In the genomic region with DNA sequence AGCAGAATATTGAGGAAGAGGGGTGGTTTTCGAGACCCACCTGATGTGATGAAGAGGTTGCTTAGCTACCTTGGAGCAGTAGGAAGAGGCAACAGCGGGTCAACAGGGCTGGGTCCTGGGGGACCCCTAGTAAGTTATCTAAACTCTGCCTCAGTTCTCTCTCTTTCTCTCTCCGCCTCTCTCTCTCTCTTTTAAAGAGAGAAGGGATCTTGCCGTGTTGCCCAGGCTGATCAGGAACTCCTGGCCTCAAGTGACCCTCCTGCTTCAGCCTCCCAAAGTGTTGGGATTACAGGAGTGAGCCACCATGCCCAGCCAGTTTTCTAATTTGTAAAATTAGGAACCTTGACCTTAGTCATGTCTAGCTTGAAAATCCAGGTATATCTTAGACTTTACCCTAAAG, we compare ENCODE assay signal across 37 cellular contexts.
"Had no signal": no experiment of that assay in that cellular context is flagged by ENCODE, and none has a peak within 500 bp of the region (broad histone marks: within the 10 kb centered on the region; RNA-seq: fewer than 3 reads in every experiment).

No MANE protein-coding gene starts in this region.

- ATAC-seq: activated CD4-positive, alpha-beta T cell treated with anti-CD3 and anti-CD28 coated beads for 36 hours; activated CD4-positive, CD25-positive, alpha-beta regulatory T cell treated with anti-CD3 and anti-CD28 coated beads, Interleukin-2, amount 50 U/mL, for 24 hours; activated CD8-positive, alpha-beta memory T cell treated with anti-CD3 and anti-CD28 coated beads, Interleukin-2, amount 10 ng/mL, durations not matched to agents 7 days and 5 days; activated CD8-positive, alpha-beta T cell treated with anti-CD3 and anti-CD28 coated beads, Interleukin-2, amount 10 ng/mL, durations not matched to agents 7 days and 5 days; activated naive CD4-positive, alpha-beta T cell treated with anti-CD3 and anti-CD28 coated beads, Interleukin-2, amount 50 U/mL, for 72 hours; activated T-cell treated with anti-CD3 and anti-CD28 coated beads, Interleukin-2, amount 50 U/mL, for 4 hours; activated T-cell treated with anti-CD3 and anti-CD28 coated beads, Interleukin-2, amount 50 U/mL, for 72 hours; activated T-helper 17 cell treated with anti-CD3 and anti-CD28 coated beads, Interleukin-2, amount 50 U/mL, for 72 hours; body of pancreas had no signal

- H3K4me1 Mint-ChIP-seq: activated CD4-positive, alpha-beta memory T cell treated with anti-CD3 and anti-CD28 coated beads, Interleukin-2, amount 10 ng/mL, durations not matched to agents 7 days and 5 days; activated CD4-positive, alpha-beta T cell treated with anti-CD3 and anti-CD28 coated beads for 36 hours; activated CD4-positive, alpha-beta T cell treated with anti-CD3 and anti-CD28 coated beads, Interleukin-2, amount 10 ng/mL, durations not matched to agents 7 days and 5 days; activated CD8-positive, alpha-beta memory T cell treated with anti-CD3 and anti-CD28 coated beads, Interleukin-2, amount 10 ng/mL, durations not matched to agents 7 days and 5 days; activated naive CD8-positive, alpha-beta T cell treated with anti-CD3 and anti-CD28 coated beads for 36 hours; activated T-helper 17 cell treated with anti-CD3 and anti-CD28 coated beads, Interleukin-2, amount 50 U/mL, for 72 hours had no signal

- H3K36me3 ChIP-seq: adrenal gland, brain microvascular endothelial cell, breast epithelium had no signal

- H3K9me3 Mint-ChIP-seq: activated CD4-positive, alpha-beta memory T cell treated with anti-CD3 and anti-CD28 coated beads, Interleukin-2, amount 10 ng/mL, durations not matched to agents 7 days and 5 days; activated CD4-positive, alpha-beta T cell treated with anti-CD3 and anti-CD28 coated beads, Interleukin-2, amount 10 ng/mL, durations not matched to agents 7 days and 5 days; activated naive CD4-positive, alpha-beta T cell treated with anti-CD3 and anti-CD28 coated beads for 36 hours; activated naive CD4-positive, alpha-beta T cell treated with anti-CD3 and anti-CD28 coated beads, Interleukin-2, amount 50 U/mL, for 72 hours; activated naive CD8-positive, alpha-beta T cell treated with anti-CD3 and anti-CD28 coated beads for 36 hours; activated T-cell treated with anti-CD3 and anti-CD28 coated beads, Interleukin-2, amount 50 U/mL, for 4 hours; activated T-cell treated with anti-CD3 and anti-CD28 coated beads, Interleukin-2, amount 50 U/mL, for 72 hours; activated T-helper 1 cell treated with anti-CD3 and anti-CD28 coated beads, Interleukin-12 subunit alpha, Interleukin-12 subunit beta, Interleukin-2, Interleukin-4 antibody, amounts not matched to agents 30 ng/mL and 10 ng/mL and 1 ng/mL, durations not matched to agents 14 hours and 24 hours and 36 hours; activated T-helper 17 cell treated with anti-CD3 and anti-CD28 coated beads, Interleukin-2, amount 50 U/mL, for 72 hours; T-helper 1 cell treated with Interleukin-12 subunit alpha and Interleukin-12 subunit beta and Interleukin-4 antibody, amounts not matched to agents 30 μg/mL and 1 μg/mL, for 36 hours; T-helper 2 cell treated with Interferon-gamma antibody and Interleukin-4, amounts not matched to agents 5 μg/mL and 100 μg/mL, for 36 hours had no signal

- H3K4me3 Mint-ChIP-seq: activated CD4-positive, alpha-beta memory T cell treated with anti-CD3 and anti-CD28 coated beads, Interleukin-2, amount 10 ng/mL, durations not matched to agents 7 days and 5 days; activated CD4-positive, alpha-beta T cell treated with anti-CD3 and anti-CD28 coated beads for 36 hours; activated CD4-positive, alpha-beta T cell treated with anti-CD3 and anti-CD28 coated beads, Interleukin-2, amount 10 ng/mL, durations not matched to agents 7 days and 5 days; activated CD8-positive, alpha-beta memory T cell treated with anti-CD3 and anti-CD28 coated beads, Interleukin-2, amount 10 ng/mL, durations not matched to agents 7 days and 5 days; activated CD8-positive, alpha-beta T cell treated with anti-CD3 and anti-CD28 coated beads, Interleukin-2, amount 10 ng/mL, durations not matched to agents 7 days and 5 days; activated naive CD4-positive, alpha-beta T cell treated with anti-CD3 and anti-CD28 coated beads for 36 hours; activated naive CD8-positive, alpha-beta T cell treated with anti-CD3 and anti-CD28 coated beads for 36 hours; activated T-cell treated with anti-CD3 and anti-CD28 coated beads, Interleukin-2, amount 50 U/mL, for 4 hours; activated T-cell treated with anti-CD3 and anti-CD28 coated beads, Interleukin-2, amount 50 U/mL, for 72 hours; activated T-helper 1 cell treated with anti-CD3 and anti-CD28 coated beads, Interleukin-12 subunit alpha, Interleukin-12 subunit beta, Interleukin-2, Interleukin-4 antibody, amounts not matched to agents 30 ng/mL and 10 ng/mL and 1 ng/mL, durations not matched to agents 14 hours and 24 hours and 36 hours; activated T-helper 17 cell treated with anti-CD3 and anti-CD28 coated beads, Interleukin-2, amount 50 U/mL, for 72 hours; T-helper 1 cell treated with Interleukin-12 subunit alpha and Interleukin-12 subunit beta and Interleukin-4 antibody, amounts not matched to agents 30 μg/mL and 1 μg/mL, for 36 hours; T-helper 2 cell treated with Interferon-gamma antibody and Interleukin-4, amounts not matched to agents 5 μg/mL and 100 μg/mL, for 36 hours had no signal

- H3K27me3 ChIP-seq: adrenal gland, body of pancreas, brain microvascular endothelial cell, breast epithelium had no signal

- DNase-seq: activated CD4-positive, alpha-beta memory T cell treated with anti-CD3 and anti-CD28 coated beads, Interleukin-2, amount 10 ng/mL, durations not matched to agents 7 days and 5 days; activated CD4-positive, alpha-beta T cell treated with anti-CD3 and anti-CD28 coated beads for 1 hour; activated CD4-positive, alpha-beta T cell treated with anti-CD3 and anti-CD28 coated beads for 36 hours; activated CD4-positive, alpha-beta T cell treated with anti-CD3 and anti-CD28 coated beads for 48 hours; activated CD4-positive, alpha-beta T cell treated with anti-CD3 and anti-CD28 coated beads, Interleukin-2, amount 10 ng/mL, durations not matched to agents 7 days and 5 days; activated CD4-positive, alpha-beta T cell treated with anti-CD3 and anti-CD28 coated beads, Interleukin-2, amount 50 U/mL, for 48 hours; activated CD4-positive, CD25-positive, alpha-beta regulatory T cell; activated CD8-positive, alpha-beta memory T cell treated with anti-CD3 and anti-CD28 coated beads for 24 hours; activated CD8-positive, alpha-beta memory T cell treated with anti-CD3 and anti-CD28 coated beads, Interleukin-2, amount 10 ng/mL, durations not matched to agents 7 days and 5 days; activated CD8-positive, alpha-beta T cell treated with anti-CD3 and anti-CD28 coated beads, Interleukin-2, amount 10 ng/mL, durations not matched to agents 7 days and 5 days; activated effector memory CD4-positive, alpha-beta T cell treated with anti-CD3 and anti-CD28 coated beads, Interleukin-2, amount 50 U/mL, for 16 hours; activated gamma-delta T cell treated with Interleukin-2 at 50 U/mL for 16 hours; activated naive CD4-positive, alpha-beta T cell; activated naive CD4-positive, alpha-beta T cell treated with anti-CD3 and anti-CD28 coated beads for 36 hours; activated naive CD4-positive, alpha-beta T cell treated with anti-CD3 and anti-CD28 coated beads, Interleukin-2, amount 50 U/mL, for 16 hours; activated naive CD8-positive, alpha-beta T cell treated with anti-CD3 and anti-CD28 coated beads for 36 hours; activated T-cell treated with anti-CD3 and anti-CD28 coated beads for 4 hours; activated T-cell treated with anti-CD3 and anti-CD28 coated beads, Interleukin-2, amount 50 U/mL, for 1 hour; activated T-cell treated with anti-CD3 and anti-CD28 coated beads, Interleukin-2, amount 50 U/mL, for 4 hours; activated T-cell treated with anti-CD3 and anti-CD28 coated beads, Interleukin-2, amount 50 U/mL, for 72 hours; adrenal gland; amniotic stem cell; aorta; body of pancreas; brain microvascular endothelial cell; central memory CD4-positive, alpha-beta T cell; T-helper 1 cell; T-helper 2 cell; T-helper 9 cell had no signal

- H3K36me3 Mint-ChIP-seq: activated CD8-positive, alpha-beta memory T cell treated with anti-CD3 and anti-CD28 coated beads, Interleukin-2, amount 10 ng/mL, durations not matched to agents 7 days and 5 days; activated naive CD4-positive, alpha-beta T cell treated with anti-CD3 and anti-CD28 coated beads, Interleukin-2, amount 50 U/mL, for 72 hours; activated naive CD8-positive, alpha-beta T cell treated with anti-CD3 and anti-CD28 coated beads for 36 hours had no signal

- H3K4me1 ChIP-seq: breast epithelium had no signal

- H3K27ac ChIP-seq: adrenal gland, body of pancreas, brain microvascular endothelial cell, breast epithelium, VCaP had no signal

- H3K9me3 ChIP-seq: adrenal gland, body of pancreas, breast epithelium had no signal

- H3K4me3 ChIP-seq: adrenal gland, body of pancreas, breast epithelium had no signal

- H3K27ac Mint-ChIP-seq: activated CD4-positive, alpha-beta memory T cell treated with anti-CD3 and anti-CD28 coated beads, Interleukin-2, amount 10 ng/mL, durations not matched to agents 7 days and 5 days; activated CD4-positive, alpha-beta T cell treated with anti-CD3 and anti-CD28 coated beads for 36 hours; activated CD4-positive, alpha-beta T cell treated with anti-CD3 and anti-CD28 coated beads, Interleukin-2, amount 10 ng/mL, durations not matched to agents 7 days and 5 days; activated CD8-positive, alpha-beta memory T cell treated with anti-CD3 and anti-CD28 coated beads, Interleukin-2, amount 10 ng/mL, durations not matched to agents 7 days and 5 days; activated CD8-positive, alpha-beta T cell treated with anti-CD3 and anti-CD28 coated beads, Interleukin-2, amount 10 ng/mL, durations not matched to agents 7 days and 5 days; activated naive CD4-positive, alpha-beta T cell treated with anti-CD3 and anti-CD28 coated beads for 36 hours; activated naive CD4-positive, alpha-beta T cell treated with anti-CD3 and anti-CD28 coated beads, Interleukin-2, amount 50 U/mL, for 72 hours; activated naive CD8-positive, alpha-beta T cell treated with anti-CD3 and anti-CD28 coated beads for 36 hours; activated T-cell treated with anti-CD3 and anti-CD28 coated beads, Interleukin-2, amount 50 U/mL, for 72 hours; activated T-helper 1 cell treated with anti-CD3 and anti-CD28 coated beads, Interleukin-12 subunit alpha, Interleukin-12 subunit beta, Interleukin-2, Interleukin-4 antibody, amounts not matched to agents 30 ng/mL and 10 ng/mL and 1 ng/mL, durations not matched to agents 14 hours and 24 hours and 36 hours; activated T-helper 17 cell treated with anti-CD3 and anti-CD28 coated beads, Interleukin-2, amount 50 U/mL, for 72 hours; T-helper 1 cell treated with Interleukin-12 subunit alpha and Interleukin-12 subunit beta and Interleukin-4 antibody, amounts not matched to agents 30 μg/mL and 1 μg/mL, for 36 hours; T-helper 2 cell treated with Interferon-gamma antibody and Interleukin-4, amounts not matched to agents 5 μg/mL and 100 μg/mL, for 36 hours had no signal
